1 cellular context compared by ENCODE assay signal in genomic region chr5:75965292-75965691, GRCh38.
TF ChIP-seq lines count a peak whose summit lies in the region.

No MANE protein-coding gene starts in this region.

TF ChIP-seq in WTC11, 78 proteins besides CTCF, POLR2A, EP300 and RAD21 (continued from another document):
- TF ChIP-seq ATF6 (CRISPR knock-in tag; IDR thresholded peaks at IDR 0.05), result no peak
- TF ChIP-seq NR1H2 (CRISPR knock-in tag; IDR thresholded peaks at IDR 0.05), result no peak
- TF ChIP-seq MXD4 (CRISPR knock-in tag; IDR thresholded peaks at IDR 0.05; ENCODE audit: borderline replicate concordance), result no peak
- TF ChIP-seq GABPB1 (CRISPR knock-in tag; IDR thresholded peaks at IDR 0.05), result no peak
